In genomic region chr21:42892931-42893660, GRCh38 we compare ENCODE assay signal across 7 cellular contexts. TPM values are rescaled to one million over a fixed set of nuclear protein-coding genes. Genes with fewer than 3 reads are reported as not detected.
DNase-seq lines count a peak whose midpoint lies in the region; ATAC-seq and TF ChIP-seq lines count a peak whose summit lies in the region.

Gene NDUFV3, plus strand, starts transcription at chr21:42893309. Its CDS starts 25 bp downstream, at chr21:42893334.

- no peaks in the 10 kb centered on the region for H3K9me2 ChIP-seq in hepatocyte (replicated peaks; ENCODE audit: insufficient read depth)

- H2AFZ ChIP-seq in hepatocyte: peak within 1 kb of the TSS; percentile 82

- no peaks in the 10 kb centered on the region for H3K9me3 ChIP-seq in hepatocyte (ENCODE audit: low read depth)

- peak within 1 kb of the TSS; percentile 98 for H3K27ac ChIP-seq in hepatocyte

- TF ChIP-seq CTCF in hepatocyte (IDR thresholded peaks at IDR 0.05; ENCODE audit: poor library complexity): no peak

- no peaks in the 10 kb centered on the region for H3K27me3 ChIP-seq in hepatocyte

- H3K4me3 ChIP-seq in hepatocyte: peak within 1 kb of the TSS; percentile 42

- peaks cover 33% of the 10 kb centered on the region for H3K79me2 ChIP-seq in hepatocyte

- no peaks in the 10 kb centered on the region for H3K36me3 ChIP-seq in hepatocyte (replicated peaks; ENCODE audit: insufficient read depth, low read depth)

- DNase-seq in NCI-H2081 (lab: John Stamatoyannopoulos, UW) (peak; percentile 97), T1000 (lab: John Stamatoyannopoulos, UW) (peak; percentile 97), astrocyte of the hippocampus (ENCODE audit: low read depth, low spot score) (peak; percentile 100), hepatocyte (ENCODE audit: low spot score) (peak; percentile 100), retina (peak; percentile 99)

- H3K4me1 ChIP-seq in hepatocyte (ENCODE audit: insufficient read depth): peaks cover 3% of the 10 kb centered on the region

- ATAC-seq in GM18508 (IDR thresholded peaks at IDR 0.05; ENCODE audit: insufficient read depth, unreplicated experiment) (peak; percentile 66), HG03025 (IDR thresholded peaks at IDR 0.05; ENCODE audit: low FRiP score, unreplicated experiment) (peak; percentile 85)

- H3K4me2 ChIP-seq in hepatocyte: peak within 1 kb of the TSS; percentile 84

- H4K20me1 ChIP-seq in hepatocyte (ENCODE audit: insufficient read depth, poor library complexity, severe bottlenecking): peaks cover 9% of the 10 kb centered on the region

- WGBS in hepatocyte (ENCODE audit: low lambda C conversion rate, missing lambda C conversion rate): 1% methylated on average over 71 of the region's 77 CpGs

RNA-seq across cellular contexts. Expression of gene NDUFV3, which starts in this region (rescaled TPM):
- total RNA-seq in hepatocyte: 31.9 and 34.1 TPM in 2 replicates
- 36.3 and 39.7 TPM in 2 replicates for polyA plus RNA-seq in hepatocyte

Comparison
In these comparisons a context has a peak if more than half of its experiments do, and no peak if none do; other contexts are left out.
1. Peak in every context shown above with its lines: DNase-seq, ATAC-seq, H3K4me3 ChIP-seq and H3K27ac ChIP-seq.